In genomic region chr17:41333098-41333497, GRCh38 we compare ENCODE assay signal across 18 cellular contexts. TPM values are rescaled to one million over a fixed set of nuclear protein-coding genes. Genes with fewer than 3 reads are reported as not detected.
DNase-seq lines count a peak whose midpoint lies in the region; ATAC-seq and TF ChIP-seq lines count a peak whose summit lies in the region.
"Had no signal": no experiment of that assay in that cellular context is flagged by ENCODE, and none has a peak within 500 bp of the region (broad histone marks: within the 10 kb centered on the region; RNA-seq: fewer than 3 reads in every experiment).

No MANE protein-coding gene starts in this region.

- no peak overlapping the region for H3K4me3 Mint-ChIP-seq in CD4-positive, alpha-beta T cell
- H3K4me3 Mint-ChIP-seq in CD4-positive, alpha-beta memory T cell = peak overlapping the region in 2 of 8 donors; percentile 15 to 42
- H3K4me3 Mint-ChIP-seq in endodermal cell (no peak overlapping the region), neural progenitor cell (peak overlapping the region; percentile 35)
- H3K4me3 Mint-ChIP-seq: GM23338, H9, IgD-negative memory B cell had no signal

- no peak overlapping the region for H3K27ac ChIP-seq in CD4-positive, alpha-beta T cell (ENCODE audit: low read depth, low read length)
- H3K27ac ChIP-seq in CD4-positive, alpha-beta memory T cell (ENCODE audit: low read depth, low read length) = no peak overlapping the region
- H3K27ac ChIP-seq in endodermal cell (ENCODE audit: low read depth, low read length) (no peak overlapping the region), neural progenitor cell (no peak overlapping the region)
- H3K27ac ChIP-seq: A549, C4-2B had no signal

- H3K4me1 ChIP-seq in CD4-positive, alpha-beta memory T cell (ENCODE audit: insufficient read depth, low read length) = peaks cover 64% of the 10 kb centered on the region
- H3K4me1 ChIP-seq in endodermal cell (ENCODE audit: control insufficient read depth, insufficient read depth, low read length) (peaks cover 4% of the 10 kb centered on the region), neural progenitor cell (no peaks in the 10 kb centered on the region)
- H3K4me1 ChIP-seq: A549, BE2C had no signal

- no peaks in the 10 kb centered on the region for H3K36me3 ChIP-seq in CD4-positive, alpha-beta memory T cell (ENCODE audit: insufficient read depth, low read length)
- H3K36me3 ChIP-seq in endodermal cell (ENCODE audit: control insufficient read depth, insufficient read depth, low read length) = no peaks in the 10 kb centered on the region
- no peaks in the 10 kb centered on the region for H3K36me3 ChIP-seq in neural progenitor cell
- H3K36me3 ChIP-seq: BE2C had no signal

- H3K27ac Mint-ChIP-seq in CD4-positive, alpha-beta T cell = peak overlapping the region; percentile 94
- peak overlapping the region in 5 of 7 donors; percentile 23 to 73 (median 61) for H3K27ac Mint-ChIP-seq in CD4-positive, alpha-beta memory T cell
- H3K27ac Mint-ChIP-seq in endodermal cell (no peak overlapping the region), neural progenitor cell (no peak overlapping the region)
- H3K27ac Mint-ChIP-seq: GM23338, IgD-negative memory B cell had no signal

- H3K4me3 ChIP-seq in CD4-positive, alpha-beta memory T cell (ENCODE audit: low read length in 2 of 2) = no peak overlapping the region
- H3K4me3 ChIP-seq in endodermal cell (ENCODE audit: low read length) (no peak overlapping the region), neural progenitor cell (no peak overlapping the region)
- H3K4me3 ChIP-seq: A549, GM23338 had no signal

- no peak overlapping the region for H2AFZ ChIP-seq in neural progenitor cell (replicated peaks)
- H2AFZ ChIP-seq: GM23338 had no signal

- intact Hi-C loops in CD4-positive, alpha-beta T cell (cut with DNase I, micrococcal nuclease) = no loop called here
- intact Hi-C loops in CD4-positive, alpha-beta memory T cell (cut with micrococcal nuclease) = no loop called here

- no peak overlapping the region for H3K4me2 ChIP-seq in neural progenitor cell
- H3K4me2 ChIP-seq: A549, GM23338 had no signal

- no peaks in the 10 kb centered on the region for H4K20me1 ChIP-seq in neural progenitor cell (ENCODE audit: low read depth)

- no peak overlapping the region for H3K9ac ChIP-seq in endodermal cell (ENCODE audit: extremely low read depth, low read length, poor library complexity, severe bottlenecking)
- H3K9ac ChIP-seq in neural progenitor cell = no peak overlapping the region

- H3K27me3 Mint-ChIP-seq in CD4-positive, alpha-beta T cell = no peaks in the 10 kb centered on the region
- H3K27me3 Mint-ChIP-seq in CD4-positive, alpha-beta memory T cell = no peaks in the 10 kb centered on the region
- H3K27me3 Mint-ChIP-seq in endodermal cell (ENCODE audit: insufficient read depth) (peaks cover 4% of the 10 kb centered on the region), neural progenitor cell (ENCODE audit: insufficient read depth, low read depth) (peaks cover 4% of the 10 kb centered on the region)

- H3K9me3 Mint-ChIP-seq in CD4-positive, alpha-beta T cell = no peaks in the 10 kb centered on the region
- peaks cover 0 to 1% (median 0%) of the 10 kb centered on the region in 8 donors for H3K9me3 Mint-ChIP-seq in CD4-positive, alpha-beta memory T cell
- peaks cover 15% of the 10 kb centered on the region for H3K9me3 Mint-ChIP-seq in endodermal cell
- H3K9me3 Mint-ChIP-seq in neural progenitor cell = no peaks in the 10 kb centered on the region
- H3K9me3 Mint-ChIP-seq: H9, IgD-negative memory B cell had no signal

- WGBS in endodermal cell (ENCODE audit: insufficient coverage in 1 of 2, insufficient read length in 1 of 2), 2 experiments = 94% methylated on average over 5 of the region's 5 CpGs

- no peaks in the 10 kb centered on the region for H3K27me3 ChIP-seq in CD4-positive, alpha-beta T cell (ENCODE audit: control insufficient read depth, insufficient read depth, low read length)
- H3K27me3 ChIP-seq in CD4-positive, alpha-beta memory T cell (ENCODE audit: insufficient read depth, low read length) = no peaks in the 10 kb centered on the region
- H3K27me3 ChIP-seq in endodermal cell (ENCODE audit: control insufficient read depth, insufficient read depth, low read length, poor library complexity, severe bottlenecking) (no peaks in the 10 kb centered on the region), neural progenitor cell (no peaks in the 10 kb centered on the region)
- H3K27me3 ChIP-seq: BE2C had no signal

- no peaks in the 10 kb centered on the region for H3K36me3 Mint-ChIP-seq in CD4-positive, alpha-beta T cell (ENCODE audit: low read depth)
- no peaks in the 10 kb centered on the region for H3K36me3 Mint-ChIP-seq in CD4-positive, alpha-beta memory T cell
- H3K36me3 Mint-ChIP-seq in endodermal cell (ENCODE audit: low read depth) (no peaks in the 10 kb centered on the region), neural progenitor cell (no peaks in the 10 kb centered on the region)
- H3K36me3 Mint-ChIP-seq: IgD-negative memory B cell had no signal

- H3K9me3 ChIP-seq in CD4-positive, alpha-beta T cell (ENCODE audit: control insufficient read depth, low read length) = no peaks in the 10 kb centered on the region
- no peaks in the 10 kb centered on the region for H3K9me3 ChIP-seq in CD4-positive, alpha-beta memory T cell (ENCODE audit: control insufficient read depth in 1 of 2, low read length in 2 of 2)
- H3K9me3 ChIP-seq in endodermal cell (ENCODE audit: control insufficient read depth, low read length) = no peaks in the 10 kb centered on the region
- H3K9me3 ChIP-seq in neural progenitor cell (ENCODE audit: low read depth) = no peaks in the 10 kb centered on the region
- H3K9me3 ChIP-seq: A549, BE2C had no signal

- H3K79me2 ChIP-seq in neural progenitor cell (ENCODE audit: low read depth) = no peaks in the 10 kb centered on the region

- peaks cover 58% of the 10 kb centered on the region for H3K4me1 Mint-ChIP-seq in CD4-positive, alpha-beta T cell (ENCODE audit: low read depth)
- peaks cover 43 to 77% (median 51%) of the 10 kb centered on the region in 4 donors for H3K4me1 Mint-ChIP-seq in CD4-positive, alpha-beta memory T cell
- H3K4me1 Mint-ChIP-seq in endodermal cell (peaks cover 16% of the 10 kb centered on the region), neural progenitor cell (peaks cover 6% of the 10 kb centered on the region)
- H3K4me1 Mint-ChIP-seq: GM23338 had no signal

- ATAC-seq in CD4-positive, alpha-beta T cell (ENCODE audit: poor library complexity) = no peak
- no peak for ATAC-seq in GM18861 (IDR thresholded peaks at IDR 0.05; ENCODE audit: unreplicated experiment)
- ATAC-seq: A549, GM23338 had no signal

- DNase-seq in CD4-positive, alpha-beta T cell = no peak
- no peak for DNase-seq in CD4-positive, alpha-beta memory T cell
- DNase-seq in endodermal cell (peak; percentile 41), neural progenitor cell (ENCODE audit: low spot score) (no peak), NCI-H2029 (lab: John Stamatoyannopoulos, UW) (no peak), cerebellum (ENCODE audit: low spot score) (no peak)
- DNase-seq: BE2C, Calu3, DMS 273 treated with DMSO at 0.1 percent for 48 hours, H9 had no signal

- TF ChIP-seq CTCF in CD4-positive, alpha-beta T cell (IDR thresholded peaks at IDR 0.05) = no peak
- TF ChIP-seq CTCF in endodermal cell (conservative IDR thresholded peaks at IDR 0.05) (no peak), neural progenitor cell (IDR thresholded peaks at IDR 0.05) (no peak)

- CTCF ChIA-PET in CD4-positive, alpha-beta T cell (lab: Charles Lee) = interaction anchor here (2.5 kb wide), 1 partner anchor 11 kb away, joined by 10 read pairs; no protein-coding TSS in a partner anchor
- CTCF ChIA-PET in CD4-positive, alpha-beta memory T cell (lab: Charles Lee; ENCODE audit: partially characterized antibody) = interaction anchor here (1.6 to 4.5 kb wide), 2 partner anchors 11 to 315 kb away, joined by 4 to 26 read pairs; no protein-coding TSS in a partner anchor

- POLR2A ChIA-PET in CD4-positive, alpha-beta T cell (lab: Charles Lee) = interaction anchor here (2.1 kb wide), 1 partner anchor 25 kb away, joined by 6 read pairs; no protein-coding TSS in a partner anchor
- POLR2A ChIA-PET in CD4-positive, alpha-beta memory T cell (lab: Charles Lee; ENCODE audit: partially characterized antibody) = interaction anchor here (0.6 to 1.2 kb wide), 2 partner anchors 8 to 207 kb away, joined by 3 to 4 read pairs; no protein-coding TSS in a partner anchor

- no peaks in the 10 kb centered on the region for H3F3A ChIP-seq in neural progenitor cell (ENCODE audit: low read depth)

RNA-seq across cellular contexts. Expression of gene KRT33A, which starts 17.5 kb away (rescaled TPM):
- not detected for total RNA-seq in CD4-positive, alpha-beta T cell
- total RNA-seq in CD4-positive, alpha-beta memory T cell = not detected
- not detected for polyA plus RNA-seq in CD4-positive, alpha-beta memory T cell
- total RNA-seq in endodermal cell (not detected), neural progenitor cell (ENCODE audit: low replicate concordance) (not detected in 2 replicates), cerebellum (not detected)
- not detected for polyA plus RNA-seq in endodermal cell (2013, experiment 1 of 2)
- polyA plus RNA-seq in endodermal cell (2013, experiment 2 of 2) = not detected
- total RNA-seq: Calu3, Daoy, GM23338, H9, HT1080 had no signal
- polyA plus RNA-seq: A549, AG04450, GM23338, IgD-negative memory B cell had no signal

RNA-seq across cellular contexts. Expression of gene KRTAP17-1, which starts 17.6 kb away (rescaled TPM):
- total RNA-seq in CD4-positive, alpha-beta T cell = not detected
- total RNA-seq in CD4-positive, alpha-beta memory T cell = not detected
- polyA plus RNA-seq in CD4-positive, alpha-beta memory T cell = not detected
- under 1 TPM; 0.46 to 0.48 TPM for total RNA-seq in endodermal cell
- not detected for polyA plus RNA-seq in endodermal cell (2013, experiment 1 of 2)
- polyA plus RNA-seq in endodermal cell (2013, experiment 2 of 2) = not detected
- not detected in 2 replicates for total RNA-seq in neural progenitor cell (ENCODE audit: low replicate concordance)
- total RNA-seq in cerebellum = not detected
- total RNA-seq: Calu3, Daoy, GM23338, H9, HT1080 had no signal
- polyA plus RNA-seq: A549, AG04450, GM23338, IgD-negative memory B cell had no signal

RNA-seq across cellular contexts. Expression of gene KRTAP16-1, which starts 24.0 kb away (rescaled TPM):
- total RNA-seq in CD4-positive, alpha-beta T cell = 1 to 10 TPM; 1.0 to 1.1 TPM
- under 1 TPM in 1 of 2 experiments, not detected in 1; 0.28 TPM for total RNA-seq in CD4-positive, alpha-beta memory T cell
- not detected for polyA plus RNA-seq in CD4-positive, alpha-beta memory T cell
- total RNA-seq in endodermal cell (not detected), neural progenitor cell (ENCODE audit: low replicate concordance) (not detected in 2 replicates), cerebellum (not detected)
- polyA plus RNA-seq in endodermal cell (2013, experiment 1 of 2) = not detected
- polyA plus RNA-seq in endodermal cell (2013, experiment 2 of 2) = not detected
- total RNA-seq: Calu3, Daoy, GM23338, H9, HT1080 had no signal
- polyA plus RNA-seq: A549, AG04450, GM23338, IgD-negative memory B cell had no signal

RNA-seq across cellular contexts. Expression of gene KRTAP29-1, which starts 30.4 kb away (rescaled TPM):
- not detected for total RNA-seq in CD4-positive, alpha-beta T cell
- not detected for total RNA-seq in CD4-positive, alpha-beta memory T cell
- not detected for polyA plus RNA-seq in CD4-positive, alpha-beta memory T cell
- total RNA-seq in endodermal cell (not detected), neural progenitor cell (ENCODE audit: low replicate concordance) (not detected in 2 replicates), cerebellum (not detected)
- not detected for polyA plus RNA-seq in endodermal cell (2013, experiment 1 of 2)
- not detected for polyA plus RNA-seq in endodermal cell (2013, experiment 2 of 2)
- total RNA-seq: Calu3, Daoy, GM23338, H9, HT1080 had no signal
- polyA plus RNA-seq: A549, AG04450, GM23338, IgD-negative memory B cell had no signal

RNA-seq across cellular contexts. Expression of gene KRT33B, which starts 36.5 kb away (rescaled TPM):
- not detected for total RNA-seq in CD4-positive, alpha-beta T cell
- not detected for total RNA-seq in CD4-positive, alpha-beta memory T cell
- not detected for polyA plus RNA-seq in CD4-positive, alpha-beta memory T cell
- total RNA-seq in endodermal cell = not detected
- not detected for polyA plus RNA-seq in endodermal cell (2013, experiment 1 of 2)
- polyA plus RNA-seq in endodermal cell (2013, experiment 2 of 2) = not detected
- not detected in 2 replicates for total RNA-seq in neural progenitor cell (ENCODE audit: low replicate concordance)
- total RNA-seq in cerebellum = not detected
- total RNA-seq: Calu3, Daoy, GM23338, H9, HT1080 had no signal
- polyA plus RNA-seq: AG04450, GM23338, IgD-negative memory B cell had no signal

Comparison
In these comparisons a context has a peak if more than half of its experiments do, and no peak if none do; other contexts are left out.
1. H3K27ac Mint-ChIP-seq: peak in CD4-positive, alpha-beta T cell (single experiment) and CD4-positive, alpha-beta memory T cell (5 of 7); none in endodermal cell (single experiment) and neural progenitor cell (single experiment).